In genomic region chr5:168878121-168878520, GRCh38 we compare ENCODE assay signal across 11 cellular contexts.
DNase-seq lines count a peak whose midpoint lies in the region; ATAC-seq and TF ChIP-seq lines count a peak whose summit lies in the region.
"Had no signal": no experiment of that assay in that cellular context is flagged by ENCODE, and none has a peak within 500 bp of the region (broad histone marks: within the 10 kb centered on the region; RNA-seq: fewer than 3 reads in every experiment).

No MANE protein-coding gene starts in this region.

- peak overlapping the region in 2 of 3 donors; percentile 27 to 37 for H3K27ac ChIP-seq in thyroid gland
- H3K27ac ChIP-seq in CD4-positive, alpha-beta memory T cell (ENCODE audit: low read depth, low read length) = no peak overlapping the region
- H3K27ac ChIP-seq: KMS-11 had no signal

- no peak overlapping the region for H3K4me3 ChIP-seq in thyroid gland (replicated peaks in 1 of 3)
- H3K4me3 ChIP-seq in CD4-positive, alpha-beta memory T cell (ENCODE audit: low read length in 2 of 2) = no peak overlapping the region
- H3K4me3 ChIP-seq: MG63 had no signal

- H3K36me3 Mint-ChIP-seq in mesothelial cell of epicardium = no peaks in the 10 kb centered on the region
- no peaks in the 10 kb centered on the region for H3K36me3 Mint-ChIP-seq in CD4-positive, alpha-beta memory T cell

- POLR2A ChIA-PET in CD4-positive, alpha-beta memory T cell (lab: Charles Lee; ENCODE audit: partially characterized antibody) = no interaction called here

- CTCF ChIA-PET in CD4-positive, alpha-beta memory T cell (lab: Charles Lee; ENCODE audit: partially characterized antibody) = no interaction called here

- peaks cover 10% of the 10 kb centered on the region for H3K27me3 Mint-ChIP-seq in mesothelial cell of epicardium (ENCODE audit: low read depth)
- H3K27me3 Mint-ChIP-seq in CD4-positive, alpha-beta memory T cell = peaks cover 14 to 19% of the 10 kb centered on the region in 2 donors

- no peak for TF ChIP-seq POLR2A in thyroid gland (IDR thresholded peaks at IDR 0.05)

- H3K27me3 ChIP-seq in thyroid gland = no peaks in the 10 kb centered on the region
- H3K27me3 ChIP-seq in CD4-positive, alpha-beta memory T cell (ENCODE audit: insufficient read depth, low read length) = no peaks in the 10 kb centered on the region

- no peaks in the 10 kb centered on the region for H3K36me3 ChIP-seq in thyroid gland
- H3K36me3 ChIP-seq in CD4-positive, alpha-beta memory T cell (ENCODE audit: insufficient read depth, low read length) = no peaks in the 10 kb centered on the region
- H3K36me3 ChIP-seq: MG63 had no signal

- WGBS in thyroid gland, 2 donors = 71 to 78% methylated on average over 7 to 8 of the region's 8 CpGs

- H3K4me1 Mint-ChIP-seq in mesothelial cell of epicardium = peaks cover 68% of the 10 kb centered on the region
- H3K4me1 Mint-ChIP-seq in CD4-positive, alpha-beta memory T cell = no peaks in the 10 kb centered on the region

- no peaks in the 10 kb centered on the region for H3K9me3 ChIP-seq in thyroid gland
- H3K9me3 ChIP-seq in CD4-positive, alpha-beta memory T cell (ENCODE audit: control insufficient read depth in 1 of 2, low read length in 2 of 2) = no peaks in the 10 kb centered on the region
- H3K9me3 ChIP-seq: MG63 had no signal

- intact Hi-C loops in thyroid gland (cut with DNase I) = no loop called here
- intact Hi-C loops in CD4-positive, alpha-beta memory T cell (cut with micrococcal nuclease) = no loop called here

- no peak overlapping the region for H3K4me3 Mint-ChIP-seq in mesothelial cell of epicardium
- no peak overlapping the region for H3K4me3 Mint-ChIP-seq in CD4-positive, alpha-beta memory T cell
- H3K4me3 Mint-ChIP-seq: CD4-positive, alpha-beta T cell had no signal

- H3K9me3 Mint-ChIP-seq in mesothelial cell of epicardium = no peaks in the 10 kb centered on the region
- H3K9me3 Mint-ChIP-seq in CD4-positive, alpha-beta memory T cell = peaks cover 0 to 1% (median 0%) of the 10 kb centered on the region in 8 donors
- H3K9me3 Mint-ChIP-seq: CD4-positive, alpha-beta T cell had no signal

- H3K4me1 ChIP-seq in thyroid gland = peaks cover 45 to 48% of the 10 kb centered on the region in 2 donors
- no peaks in the 10 kb centered on the region for H3K4me1 ChIP-seq in CD4-positive, alpha-beta memory T cell (ENCODE audit: insufficient read depth, low read length)

- TF ChIP-seq CTCF in mesothelial cell of epicardium (IDR thresholded peaks at IDR 0.05; ENCODE audit: unreplicated experiment) (no peak), thyroid gland (IDR thresholded peaks at IDR 0.05) (no peak)

- no peak for ATAC-seq in HG02610 (IDR thresholded peaks at IDR 0.05; ENCODE audit: unreplicated experiment)

- peak overlapping the region; percentile 51 for H3K27ac Mint-ChIP-seq in mesothelial cell of epicardium
- H3K27ac Mint-ChIP-seq in CD4-positive, alpha-beta memory T cell = no peak overlapping the region
- H3K27ac Mint-ChIP-seq: CD4-positive, alpha-beta T cell had no signal

- DNase-seq in NCI-H82 (lab: John Stamatoyannopoulos, UW) (peak; percentile 71), NCI-H82 treated with DMSO at 0.1 percent for 48 hours (lab: John Stamatoyannopoulos, UW; ENCODE audit: unreplicated experiment) (no peak), NCI-H69 (lab: John Stamatoyannopoulos, UW) (peak; percentile 72), mesothelial cell of epicardium (ENCODE audit: low spot score in 2 of 2, unreplicated experiment in 2 of 2) (no peak), thyroid gland (no peak), NCI-H446 (lab: John Stamatoyannopoulos, UW) (no peak)
- no peak for DNase-seq in CD4-positive, alpha-beta memory T cell
- DNase-seq: CD4-positive, alpha-beta T cell; MG63 had no signal

Comparison
In these comparisons a context has a peak if more than half of its experiments do, and no peak if none do; other contexts are left out.
1. DNase-seq: peak in NCI-H82 (single experiment) and NCI-H69 (single experiment); none in NCI-H82 treated with DMSO at 0.1 percent for 48 hours (single experiment), mesothelial cell of epicardium (0 of 2), thyroid gland (0 of 2), NCI-H446 (0 of 2) and CD4-positive, alpha-beta memory T cell (0 of 5).